Comparison of ENCODE assay signal across 11 cellular contexts in genomic region chr4:95637047-95637600, GRCh38.
DNase-seq lines count a peak whose midpoint lies in the region; ATAC-seq and TF ChIP-seq lines count a peak whose summit lies in the region.
"Had no signal": no experiment of that assay in that cellular context is flagged by ENCODE, and none has a peak within 500 bp of the region (broad histone marks: within the 10 kb centered on the region; RNA-seq: fewer than 3 reads in every experiment).

No MANE protein-coding gene starts in this region.

- no peaks in the 10 kb centered on the region for H3K27me3 Mint-ChIP-seq in activated naive CD4-positive, alpha-beta T cell treated with anti-CD3 and anti-CD28 coated beads, Interleukin-2, amount 10 ng/mL, durations not matched to agents 7 days and 5 days
- H3K27me3 Mint-ChIP-seq: activated naive CD8-positive, alpha-beta T cell; IgD-negative memory B cell had no signal

- no peaks in the 10 kb centered on the region for H3K9me3 Mint-ChIP-seq in activated naive CD4-positive, alpha-beta T cell treated with anti-CD3 and anti-CD28 coated beads, Interleukin-2, amount 10 ng/mL, durations not matched to agents 7 days and 5 days

- H3K4me3 Mint-ChIP-seq in activated naive CD4-positive, alpha-beta T cell treated with anti-CD3 and anti-CD28 coated beads, Interleukin-2, amount 10 ng/mL, durations not matched to agents 7 days and 5 days, result no peak overlapping the region
- H3K4me3 Mint-ChIP-seq: activated naive CD8-positive, alpha-beta T cell; IgD-negative memory B cell had no signal

- H3K27ac Mint-ChIP-seq in activated naive CD4-positive, alpha-beta T cell treated with anti-CD3 and anti-CD28 coated beads, Interleukin-2, amount 10 ng/mL, durations not matched to agents 7 days and 5 days, result no peak overlapping the region
- H3K27ac Mint-ChIP-seq: activated naive CD8-positive, alpha-beta T cell; IgD-negative memory B cell had no signal

- DNase-seq in NCI-H82 (lab: John Stamatoyannopoulos, UW) (peak; percentile 65), NCI-H82 treated with DMSO at 0.1 percent for 48 hours (lab: John Stamatoyannopoulos, UW; ENCODE audit: unreplicated experiment) (no peak), SW480 (ENCODE audit: low spot score) (peak; percentile 1), glomerular visceral epithelial cell (ENCODE audit: extremely low spot score) (peak; percentile 25), retinal pigment epithelial cell (ENCODE audit: low read depth) (no peak), sciatic nerve (ENCODE audit: low spot score) (no peak)
- no peak for DNase-seq in stimulated activated CD4-positive, alpha-beta T cell treated with anti-CD3 and anti-CD28 coated beads, Interleukin-12 subunit alpha, Interleukin-12 subunit beta, amount 100 ng/mL, for 4 hours
- no peak for DNase-seq in activated naive CD4-positive, alpha-beta T cell treated with anti-CD3 and anti-CD28 coated beads, Interleukin-2, amount 10 ng/mL, durations not matched to agents 7 days and 5 days
- DNase-seq: NCI-H526 treated with DMSO at 0.1 percent for 48 hours had no signal

- intact Hi-C loops in sciatic nerve (cut with DNase I), result no loop called here

- CTCF ChIA-PET in activated naive CD4-positive, alpha-beta T cell treated with anti-CD3 and anti-CD28 coated beads, Interleukin-2, amount 10 ng/mL, durations not matched to agents 7 days and 5 days (lab: Charles Lee), result no interaction called here

- TF ChIP-seq CTCF in retinal pigment epithelial cell (conservative IDR thresholded peaks at IDR 0.05; ENCODE audit: low read depth, low read length), result peak; percentile 59

- no peaks in the 10 kb centered on the region for H3K36me3 Mint-ChIP-seq in activated naive CD4-positive, alpha-beta T cell treated with anti-CD3 and anti-CD28 coated beads, Interleukin-2, amount 10 ng/mL, durations not matched to agents 7 days and 5 days
- H3K36me3 Mint-ChIP-seq: activated naive CD8-positive, alpha-beta T cell; IgD-negative memory B cell had no signal

- no peak overlapping the region for H3K4me3 ChIP-seq in retinal pigment epithelial cell (ENCODE audit: low read length)

- H3K4me1 Mint-ChIP-seq in activated naive CD4-positive, alpha-beta T cell treated with anti-CD3 and anti-CD28 coated beads, Interleukin-2, amount 10 ng/mL, durations not matched to agents 7 days and 5 days, result peaks cover 5% of the 10 kb centered on the region
- H3K4me1 Mint-ChIP-seq: IgD-negative memory B cell had no signal

- ATAC-seq in sciatic nerve, result no peak

Comparison
In these comparisons a context has a peak if more than half of its experiments do, and no peak if none do; other contexts are left out.
1. DNase-seq: peak in NCI-H82 (single experiment), SW480 (single experiment) and glomerular visceral epithelial cell (single experiment); none in NCI-H82 treated with DMSO at 0.1 percent for 48 hours (single experiment), retinal pigment epithelial cell (single experiment), sciatic nerve (single experiment), stimulated activated CD4-positive, alpha-beta T cell treated with anti-CD3 and anti-CD28 coated beads, Interleukin-12 subunit alpha, Interleukin-12 subunit beta, amount 100 ng/mL, for 4 hours (single experiment) and activated naive CD4-positive, alpha-beta T cell treated with anti-CD3 and anti-CD28 coated beads, Interleukin-2, amount 10 ng/mL, durations not matched to agents 7 days and 5 days (single experiment).